8 cellular contexts compared by ENCODE assay signal in the genomic region with DNA sequence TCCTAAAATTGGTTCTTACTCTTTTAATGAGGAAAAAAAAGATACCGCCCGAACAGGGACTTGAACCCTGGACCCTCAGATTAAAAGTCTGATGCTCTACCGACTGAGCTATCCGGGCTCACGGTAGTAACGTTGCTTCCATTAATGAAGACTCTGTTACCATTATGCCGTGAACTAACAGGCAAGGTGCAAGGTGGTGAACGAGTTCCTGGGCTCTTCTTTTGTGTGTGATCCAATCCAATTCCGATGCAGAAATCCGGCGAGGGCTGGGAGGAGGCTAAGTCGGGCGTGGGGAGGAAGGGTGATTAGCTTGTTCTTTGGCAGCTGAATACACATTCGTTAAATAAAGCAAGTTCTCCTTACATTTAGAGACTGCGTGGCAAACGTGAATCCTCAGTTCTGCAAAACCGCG. TPM values are rescaled to one million over a fixed set of nuclear protein-coding genes. Genes with fewer than 3 reads are reported as not detected.
A peak's percentile ranks its signal among the peaks of the same experiment; 100 is the strongest.
DNase-seq lines count a peak whose midpoint lies in the region; TF ChIP-seq lines count a peak whose summit lies in the region.

No MANE protein-coding gene starts in this region.

- H3K4me1 Mint-ChIP-seq in nephron progenitor cell = peaks cover 19% of the 10 kb centered on the region

- no peak for TF ChIP-seq CTCF in GM20000 (IDR thresholded peaks at IDR 0.05; ENCODE audit: extremely low read depth, missing control alignments)
- TF ChIP-seq CTCF in fibroblast of the aortic adventitia (IDR thresholded peaks at IDR 0.05; ENCODE audit: insufficient read depth, low read length) = no peak
- no peak for TF ChIP-seq CTCF in nephron progenitor cell (IDR thresholded peaks at IDR 0.05)

- no peaks in the 10 kb centered on the region for H3K36me3 Mint-ChIP-seq in nephron progenitor cell (ENCODE audit: low read depth)

- peaks cover 21% of the 10 kb centered on the region for H3K27me3 Mint-ChIP-seq in nephron progenitor cell (ENCODE audit: low read depth, poor library complexity)

- H3K36me3 ChIP-seq in BLaER1 = no peaks in the 10 kb centered on the region

- H3K4me2 ChIP-seq in BLaER1 = peak overlapping the region; percentile 56

- H3K9me3 Mint-ChIP-seq in nephron progenitor cell = peaks cover 3% of the 10 kb centered on the region

- H3K4me3 Mint-ChIP-seq in nephron progenitor cell = peak overlapping the region; percentile 92

- H3K27ac Mint-ChIP-seq in nephron progenitor cell = peak overlapping the region; percentile 97

- no peaks in the 10 kb centered on the region for H3K9me3 ChIP-seq in BLaER1

- H3K4me3 ChIP-seq in BLaER1 = peak overlapping the region; percentile 79
- peak overlapping the region; percentile 100 for H3K4me3 ChIP-seq in fibroblast of the aortic adventitia (ENCODE audit: low read depth, low read length)

- peaks cover 20% of the 10 kb centered on the region; the same call in 1 of the 2 replicates for H3K27me3 ChIP-seq in BLaER1

- H4K20me1 ChIP-seq in BLaER1 = no peaks in the 10 kb centered on the region

- H3K4me1 ChIP-seq in BLaER1 = peaks cover 26% of the 10 kb centered on the region

- peak; percentile 54 for DNase-seq in GM20000 (ENCODE audit: low spot score)
- peak; percentile 80 for DNase-seq in HuH-7 (ENCODE audit: low spot score)
- peak; percentile 90 for DNase-seq in OCI-M1 (lab: John Stamatoyannopoulos, UW)
- peak; percentile 37 to 57 for DNase-seq in activated T-helper 1 cell treated with anti-CD3 and anti-CD28 coated beads, Interleukin-2, amount 50 U/mL, for 16 hours (ENCODE audit: low read depth in 1 of 2, low spot score in 1 of 2)
- peak; percentile 81 for DNase-seq in fibroblast of the aortic adventitia (ENCODE audit: low read depth)
- DNase-seq in nephron progenitor cell = peak; percentile 81
- peak in 37 of 49 donors; percentile 16 to 81 (median 46) for DNase-seq in substantia nigra (lab: John Stamatoyannopoulos, UW)

- H3K9ac ChIP-seq in BLaER1 = peak overlapping the region; percentile 82

- peak overlapping the region; percentile 60 for H3K27ac ChIP-seq in BLaER1
- peak overlapping the region; percentile 85 for H3K27ac ChIP-seq in substantia nigra (ENCODE audit: low read depth, low read length, poor library complexity, severe bottlenecking)

RNA-seq across cellular contexts. Expression of gene OR4D9, which starts 49.0 kb away (rescaled TPM):
- total RNA-seq in fibroblast of the aortic adventitia (ENCODE audit: low replicate concordance) = not detected in 2 replicates

RNA-seq across cellular contexts. Expression of gene OSBP, which starts 55.3 kb away (rescaled TPM):
- total RNA-seq in fibroblast of the aortic adventitia (ENCODE audit: low replicate concordance) = 27.3 and 35.5 TPM in 2 replicates

RNA-seq across cellular contexts. Expression of gene OR4D11, which starts 56.9 kb away (rescaled TPM):
- total RNA-seq in fibroblast of the aortic adventitia (ENCODE audit: low replicate concordance) = not detected in 2 replicates

Comparison
In these comparisons a context has a peak if more than half of its experiments do, and no peak if none do; other contexts are left out.
1. Peak in every context shown above with its lines: DNase-seq, H3K4me3 ChIP-seq and H3K27ac ChIP-seq.